19 cellular contexts compared by ENCODE assay signal in the genomic region with DNA sequence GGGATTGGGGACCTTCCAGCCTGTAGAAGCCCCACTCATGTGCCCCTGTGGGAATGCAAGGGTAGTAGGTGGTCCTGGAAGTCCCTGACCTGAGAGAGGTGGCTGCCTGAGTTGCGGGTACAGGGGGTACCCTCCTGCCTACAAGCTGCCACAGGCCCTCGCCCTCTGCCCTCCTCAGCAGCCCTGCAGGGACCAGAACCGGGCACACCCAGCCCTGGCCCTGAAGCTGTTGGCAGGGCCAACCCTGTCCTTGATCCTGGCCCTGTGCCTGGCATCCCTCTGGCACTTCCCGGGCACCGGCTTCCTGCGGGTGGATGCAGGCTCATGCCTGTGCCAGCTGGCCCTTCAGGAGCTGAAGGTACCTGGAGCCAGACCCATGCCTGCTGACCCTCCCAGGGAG. TPM values are rescaled to one million over a fixed set of nuclear protein-coding genes. Genes with fewer than 3 reads are reported as not detected.
A peak's percentile ranks its signal among the peaks of the same experiment; 100 is the strongest.
DNase-seq lines count a peak whose midpoint lies in the region; ATAC-seq and TF ChIP-seq lines count a peak whose summit lies in the region.
"Had no signal": no experiment of that assay in that cellular context is flagged by ENCODE, and none has a peak within 500 bp of the region (broad histone marks: within the 10 kb centered on the region; RNA-seq: fewer than 3 reads in every experiment).

No MANE protein-coding gene starts in this region.

- no peak overlapping the region for H3K56ac ChIP-seq in mesendoderm (ENCODE audit: low read length)

- intact Hi-C loops in Right ventricle myocardium superior (cut with DNase I) (no loop called here), lower lobe of right lung (cut with DNase I) (no loop called here)

- no peak overlapping the region for H3K4me2 ChIP-seq in mesendoderm (ENCODE audit: low read length)

- no peaks in the 10 kb centered on the region for H3K4me1 ChIP-seq in RWPE2 (ENCODE audit: insufficient read depth, poor library complexity, severe bottlenecking)
- no peaks in the 10 kb centered on the region for H3K4me1 ChIP-seq in lower lobe of right lung
- peaks cover 25% of the 10 kb centered on the region for H3K4me1 ChIP-seq in suprapubic skin
- no peaks in the 10 kb centered on the region for H3K4me1 ChIP-seq in mesendoderm (ENCODE audit: control insufficient read depth, low read depth, low read length)

- no peak overlapping the region for H2BK120ac ChIP-seq in mesendoderm (ENCODE audit: low read depth, low read length)

- H3K9me3 ChIP-seq in RWPE2 (ENCODE audit: severe bottlenecking), result no peaks in the 10 kb centered on the region
- no peaks in the 10 kb centered on the region for H3K9me3 ChIP-seq in lower lobe of right lung
- H3K9me3 ChIP-seq in suprapubic skin, result no peaks in the 10 kb centered on the region
- H3K9me3 ChIP-seq: MG63 had no signal

- H2BK5ac ChIP-seq in mesendoderm (ENCODE audit: low read length), result no peak overlapping the region

- H3K4ac ChIP-seq in mesendoderm (ENCODE audit: low read depth, low read length), result no peak overlapping the region

- no peaks in the 10 kb centered on the region for H3K79me2 ChIP-seq in mesendoderm (ENCODE audit: control insufficient read depth, insufficient read depth, low read length)

- no peak overlapping the region for H3K18ac ChIP-seq in mesendoderm (ENCODE audit: low read length)

- H3K36me3 ChIP-seq in RWPE2 (ENCODE audit: low read depth), result no peaks in the 10 kb centered on the region
- no peaks in the 10 kb centered on the region for H3K36me3 ChIP-seq in lower lobe of right lung
- H3K36me3 ChIP-seq in suprapubic skin, result no peaks in the 10 kb centered on the region
- no peaks in the 10 kb centered on the region for H3K36me3 ChIP-seq in mesendoderm (ENCODE audit: control insufficient read depth, insufficient read depth, low read length)
- H3K36me3 ChIP-seq: cardiac muscle cell, MG63 had no signal

- ATAC-seq in RWPE2 (ENCODE audit: low read depth), result peak; percentile 21; the same call in 1 of the 3 replicates
- peak; percentile 86 for ATAC-seq in Right ventricle myocardium superior (ENCODE audit: poor library complexity)
- no peak for ATAC-seq in lower lobe of right lung
- no peak for ATAC-seq in HG03460 (IDR thresholded peaks at IDR 0.05; ENCODE audit: unreplicated experiment)
- ATAC-seq: HCT116, WTC11 had no signal

- H2BK15ac ChIP-seq in mesendoderm (replicated peaks; ENCODE audit: low read depth), result no peak overlapping the region

- H2AK5ac ChIP-seq in mesendoderm (ENCODE audit: low read length), result no peak overlapping the region

- H4K5ac ChIP-seq in mesendoderm (ENCODE audit: low read length), result no peak overlapping the region

- H3K27me3 ChIP-seq in RWPE2 (ENCODE audit: insufficient read depth, poor library complexity, severe bottlenecking) (no peaks in the 10 kb centered on the region), lower lobe of right lung (ENCODE audit: low read depth) (no peaks in the 10 kb centered on the region), suprapubic skin (no peaks in the 10 kb centered on the region), mesendoderm (ENCODE audit: insufficient read depth, low read length, poor library complexity) (no peaks in the 10 kb centered on the region)
- H3K27me3 ChIP-seq: cardiac muscle cell, MG63 had no signal

- no peak overlapping the region for H3K9ac ChIP-seq in mesendoderm (ENCODE audit: low read length)

- DNase-seq in RWPE2 (ENCODE audit: low spot score) (no peak), Right ventricle myocardium superior (peak; percentile 62), lower lobe of right lung (peak; percentile 41), suprapubic skin (ENCODE audit: low spot score in 2 of 2) (peak; percentile 58 to 75), mesendoderm (no peak), putamen (ENCODE audit: low spot score) (no peak), NCI-H69 (lab: John Stamatoyannopoulos, UW) (no peak)
- DNase-seq: activated T-cell treated with anti-CD3 and anti-CD28 coated beads, Interleukin-2, amount 50 U/mL, for 1 hour; CD4-positive, CD25-positive, alpha-beta regulatory T cell; DMS 273 treated with DMSO at 0.1 percent for 48 hours; MG63; NCI-H1417 treated with DMSO at 0.1 percent for 48 hours; NCI-H2107; NCI-H524 treated with DMSO at 0.1 percent for 48 hours; T-helper 9 cell had no signal

- H3K27ac ChIP-seq in RWPE2 (ENCODE audit: poor library complexity, severe bottlenecking), result no peak overlapping the region
- no peak overlapping the region for H3K27ac ChIP-seq in lower lobe of right lung
- no peak overlapping the region for H3K27ac ChIP-seq in suprapubic skin
- no peak overlapping the region for H3K27ac ChIP-seq in mesendoderm (ENCODE audit: low read depth, low read length)
- H3K27ac ChIP-seq: cardiac muscle cell had no signal

- H3K4me3 ChIP-seq in RWPE2 (ENCODE audit: severe bottlenecking) (no peak overlapping the region), lower lobe of right lung (no peak overlapping the region), suprapubic skin (no peak overlapping the region), mesendoderm (ENCODE audit: low read length) (no peak overlapping the region)
- H3K4me3 ChIP-seq: cardiac muscle cell, MG63 had no signal

- no peak for TF ChIP-seq EP300 in suprapubic skin (IDR thresholded peaks at IDR 0.05)

- WGBS in suprapubic skin, result 42% methylated on average over 6 of the region's 6 CpGs
- WGBS in mesendoderm (ENCODE audit: extremely low coverage, insufficient coverage, low lambda C conversion rate), result no CpG with 5 or more reads among the region's 6 CpGs

- no peak overlapping the region for H4K8ac ChIP-seq in mesendoderm (ENCODE audit: low read depth, low read length)

- no peak overlapping the region for H3K23ac ChIP-seq in mesendoderm (ENCODE audit: low read length)

- no peak for TF ChIP-seq POLR2A in suprapubic skin (IDR thresholded peaks at IDR 0.05)

- no peaks in the 10 kb centered on the region for H3K79me1 ChIP-seq in mesendoderm (ENCODE audit: low read length)

- TF ChIP-seq CTCF in RWPE2 (IDR thresholded peaks at IDR 0.05; ENCODE audit: poor library complexity, severe bottlenecking) (no peak), lower lobe of right lung (IDR thresholded peaks at IDR 0.05) (no peak), suprapubic skin (IDR thresholded peaks at IDR 0.05) (no peak)

RNA-seq across cellular contexts. Expression of gene ELN, which starts 54.9 kb away (rescaled TPM):
- total RNA-seq in Right ventricle myocardium superior, result 33.2 TPM
- total RNA-seq in lower lobe of right lung, result 83.3 TPM
- 10 to 100 TPM in 3 of 4 donors, 1 to 10 TPM in 1; 7.7 to 30.7 (median 25.1) TPM for total RNA-seq in suprapubic skin
- 0.95 TPM for polyA plus RNA-seq in mesendoderm (2013, experiment 1 of 2)
- 1.1 TPM for polyA plus RNA-seq in mesendoderm (2013, experiment 2 of 2)
- polyA plus RNA-seq: cardiac muscle cell; CD4-positive, CD25-positive, alpha-beta regulatory T cell had no signal

Comparison
In these comparisons a context has a peak if more than half of its experiments do, and no peak if none do; other contexts are left out.
1. ATAC-seq: peak in RWPE2 (single experiment) and Right ventricle myocardium superior (single experiment); none in lower lobe of right lung (0 of 2) and HG03460 (single experiment).
2. DNase-seq: peak in Right ventricle myocardium superior (single experiment), lower lobe of right lung (single experiment) and suprapubic skin (2 of 2); none in RWPE2 (single experiment), mesendoderm (single experiment), putamen (single experiment) and NCI-H69 (single experiment).